ENCODE assay signal across 6 cellular contexts in genomic region chr22:19446603-19447387, GRCh38. TPM values are rescaled to one million over a fixed set of nuclear protein-coding genes. Genes with fewer than 3 reads are reported as not detected.
A peak's percentile ranks its signal among the peaks of the same experiment; 100 is the strongest.
DNase-seq lines count a peak whose midpoint lies in the region; ATAC-seq, FAIRE-seq and TF ChIP-seq lines count a peak whose summit lies in the region.

No MANE protein-coding gene starts in this region.

- peaks cover 54% of the 10 kb centered on the region for H3K79me2 ChIP-seq in osteoblast (ENCODE audit: insufficient read depth, low read length)

- TF ChIP-seq POLR2A in GM12892 (IDR thresholded peaks at IDR 0.05; ENCODE audit: low read depth, low read length): no peak

- no peak for ATAC-seq in activated CD8-positive, alpha-beta memory T cell treated with anti-CD3 and anti-CD28 coated beads, Interleukin-2, amount 10 ng/mL, durations not matched to agents 7 days and 5 days
- ATAC-seq in GM18867 (IDR thresholded peaks at IDR 0.05; ENCODE audit: unreplicated experiment): no peak

- peaks cover 33% of the 10 kb centered on the region for H3K4me1 Mint-ChIP-seq in activated CD8-positive, alpha-beta memory T cell treated with anti-CD3 and anti-CD28 coated beads, Interleukin-2, amount 10 ng/mL, durations not matched to agents 7 days and 5 days
- peaks cover 28% of the 10 kb centered on the region for H3K4me1 Mint-ChIP-seq in chondrocyte (ENCODE audit: low read depth)

- H3K4me2 ChIP-seq in osteoblast (ENCODE audit: insufficient read depth, low read length): peak overlapping the region; percentile 99

- H3K27ac ChIP-seq in osteoblast (ENCODE audit: low read depth, low read length): peak overlapping the region; percentile 87

- peaks cover 13% of the 10 kb centered on the region for H3K4me1 ChIP-seq in osteoblast (ENCODE audit: insufficient read depth, low read length)

- H3K27me3 ChIP-seq in osteoblast (ENCODE audit: insufficient read depth, low read length): no peaks in the 10 kb centered on the region

- no peaks in the 10 kb centered on the region for H3K9me3 Mint-ChIP-seq in activated CD8-positive, alpha-beta memory T cell treated with anti-CD3 and anti-CD28 coated beads, Interleukin-2, amount 10 ng/mL, durations not matched to agents 7 days and 5 days (ENCODE audit: low read depth)
- no peaks in the 10 kb centered on the region for H3K9me3 Mint-ChIP-seq in chondrocyte (ENCODE audit: low read depth)

- DNase-seq in activated CD8-positive, alpha-beta memory T cell treated with anti-CD3 and anti-CD28 coated beads, Interleukin-2, amount 10 ng/mL, durations not matched to agents 7 days and 5 days: no peak
- DNase-seq in activated CD8-positive, alpha-beta memory T cell treated with anti-CD3 and anti-CD28 coated beads, Interleukin-2, amount 50 U/mL, for 4 hours: no peak
- DNase-seq in chondrocyte (ENCODE audit: low spot score) (no peak), osteoblast (ENCODE audit: insufficient read length, low spot score, missing footprints) (peak; percentile 85), GM12892 (ENCODE audit: insufficient read length) (no peak)

- peaks cover 19% of the 10 kb centered on the region for H3K36me3 Mint-ChIP-seq in activated CD8-positive, alpha-beta memory T cell treated with anti-CD3 and anti-CD28 coated beads, Interleukin-2, amount 10 ng/mL, durations not matched to agents 7 days and 5 days
- peaks cover 2% of the 10 kb centered on the region for H3K36me3 Mint-ChIP-seq in chondrocyte (ENCODE audit: low read depth)

- H4K20me1 ChIP-seq in osteoblast (ENCODE audit: insufficient read depth, low read length): peaks cover 15% of the 10 kb centered on the region

- CTCF ChIA-PET in activated CD8-positive, alpha-beta memory T cell treated with anti-CD3 and anti-CD28 coated beads, Interleukin-2, amount 10 ng/mL, durations not matched to agents 7 days and 5 days (lab: Charles Lee): interaction anchor here (0.7 to 3.1 kb wide), 5 partner anchors 10 to 268 kb away, joined by 4 to 11 read pairs (median 5); partner anchors contain the start of genes CDC45 and SLC25A1

- peak overlapping the region; percentile 90 for H2AFZ ChIP-seq in osteoblast (ENCODE audit: low read length)

- H3K4me3 Mint-ChIP-seq in activated CD8-positive, alpha-beta memory T cell treated with anti-CD3 and anti-CD28 coated beads, Interleukin-2, amount 10 ng/mL, durations not matched to agents 7 days and 5 days: peak overlapping the region; percentile 91
- peak overlapping the region; percentile 91 for H3K4me3 Mint-ChIP-seq in chondrocyte (ENCODE audit: unreplicated experiment)

- no peaks in the 10 kb centered on the region for H3K9me3 ChIP-seq in osteoblast (ENCODE audit: low read depth, low read length)

- peaks cover 34% of the 10 kb centered on the region for H3K36me3 ChIP-seq in osteoblast (ENCODE audit: insufficient read depth, low read length)

- H3K4me3 ChIP-seq in osteoblast (ENCODE audit: insufficient read depth, low read length): peak overlapping the region; percentile 91

- FAIRE-seq in GM12892 (lab: Jason Lieb, UNC): no peak

- H3K27me3 Mint-ChIP-seq in activated CD8-positive, alpha-beta memory T cell treated with anti-CD3 and anti-CD28 coated beads, Interleukin-2, amount 10 ng/mL, durations not matched to agents 7 days and 5 days: no peaks in the 10 kb centered on the region
- no peaks in the 10 kb centered on the region for H3K27me3 Mint-ChIP-seq in chondrocyte (ENCODE audit: low read depth)

- peak overlapping the region; percentile 95 for H3K27ac Mint-ChIP-seq in activated CD8-positive, alpha-beta memory T cell treated with anti-CD3 and anti-CD28 coated beads, Interleukin-2, amount 10 ng/mL, durations not matched to agents 7 days and 5 days
- peak overlapping the region; percentile 88 for H3K27ac Mint-ChIP-seq in chondrocyte (ENCODE audit: unreplicated experiment)

- TF ChIP-seq CTCF in chondrocyte (IDR thresholded peaks at IDR 0.05): no peak
- no peak for TF ChIP-seq CTCF in osteoblast (IDR thresholded peaks at IDR 0.05; ENCODE audit: extremely low read depth, low read depth, low read length)

RNA-seq across cellular contexts. Expression of gene C22orf39, which starts 0.7 kb away (rescaled TPM):
- total RNA-seq in activated CD8-positive, alpha-beta memory T cell treated with anti-CD3 and anti-CD28 coated beads, Interleukin-2, amount 10 ng/mL, durations not matched to agents 7 days and 5 days: 10 to 100 TPM; 31.1 to 36.4 TPM
- total RNA-seq in chondrocyte (18.4 to 25.7 TPM (median 19.5 TPM) in 3 replicates), osteoblast (14.8 and 15.0 TPM in 2 replicates)
- polyA plus RNA-seq in GM12892 (2012; ENCODE audit: missing spikeins): 29.1 TPM

RNA-seq across cellular contexts. Expression of gene MRPL40, which starts 14.4 kb away (rescaled TPM):
- 10 to 100 TPM; 27.0 to 32.4 TPM for total RNA-seq in activated CD8-positive, alpha-beta memory T cell treated with anti-CD3 and anti-CD28 coated beads, Interleukin-2, amount 10 ng/mL, durations not matched to agents 7 days and 5 days
- total RNA-seq in chondrocyte (21.4 to 22.5 TPM (median 21.8 TPM) in 3 replicates), osteoblast (34.4 and 35.1 TPM in 2 replicates)
- 64.1 TPM for polyA plus RNA-seq in GM12892 (2012; ENCODE audit: missing spikeins)

RNA-seq across cellular contexts. Expression of gene HIRA, which starts 15.3 kb away (rescaled TPM):
- 10 to 100 TPM; 57.8 to 67.0 TPM for total RNA-seq in activated CD8-positive, alpha-beta memory T cell treated with anti-CD3 and anti-CD28 coated beads, Interleukin-2, amount 10 ng/mL, durations not matched to agents 7 days and 5 days
- total RNA-seq in chondrocyte: 27.1 to 31.8 TPM (median 30.3 TPM) in 3 replicates
- 19.2 and 22.1 TPM in 2 replicates for total RNA-seq in osteoblast
- polyA plus RNA-seq in GM12892 (2012; ENCODE audit: missing spikeins): 10.1 TPM

RNA-seq across cellular contexts. Expression of gene UFD1, which starts 32.2 kb away (rescaled TPM):
- total RNA-seq in activated CD8-positive, alpha-beta memory T cell treated with anti-CD3 and anti-CD28 coated beads, Interleukin-2, amount 10 ng/mL, durations not matched to agents 7 days and 5 days: 100 to 1,000 TPM in 1 of 2 experiments, 10 to 100 TPM in 1; 80.1 to 111 TPM
- total RNA-seq in chondrocyte (75.8 to 81.2 TPM (median 76.2 TPM) in 3 replicates), osteoblast (53.9 and 56.8 TPM in 2 replicates)
- polyA plus RNA-seq in GM12892 (2012; ENCODE audit: missing spikeins): 105 TPM

RNA-seq across cellular contexts. Expression of gene CDC45, which starts 32.9 kb away (rescaled TPM):
- 100 to 1,000 TPM in 1 of 2 experiments, 10 to 100 TPM in 1; 94.8 to 104 TPM for total RNA-seq in activated CD8-positive, alpha-beta memory T cell treated with anti-CD3 and anti-CD28 coated beads, Interleukin-2, amount 10 ng/mL, durations not matched to agents 7 days and 5 days
- total RNA-seq in chondrocyte: 2.2 to 13.3 TPM (median 2.9 TPM) in 3 replicates
- total RNA-seq in osteoblast: 0.72 and 1.5 TPM in 2 replicates
- polyA plus RNA-seq in GM12892 (2012; ENCODE audit: missing spikeins): 40.5 TPM
